8 cellular contexts compared by ENCODE assay signal in genomic region chr3:57227204-57227929, GRCh38. TPM values are rescaled to one million over a fixed set of nuclear protein-coding genes. Genes with fewer than 3 reads are reported as not detected.
DNase-seq lines count a peak whose midpoint lies in the region; ATAC-seq and TF ChIP-seq lines count a peak whose summit lies in the region.

Gene APPL1, plus strand, starts transcription at chr3:57227729. Its CDS starts 155 bp downstream, at chr3:57227884.

- ATAC-seq in GM21723 (IDR thresholded peaks at IDR 0.05; ENCODE audit: unreplicated experiment): peak; percentile 87
- ATAC-seq in stimulated activated naive CD8-positive, alpha-beta T cell treated with anti-CD3 and anti-CD28 coated beads, Interleukin-15, Interleukin-2, amounts not matched to agents 100 U/mL and 50 U/mL, for 24 hours: peak; percentile 97

- DNase-seq in Daoy (ENCODE audit: low read depth) (peak; percentile 93), KBM-7 (peak; percentile 92), fibroblast of the aortic adventitia (ENCODE audit: low read depth) (peak; percentile 83)
- DNase-seq in activated effector memory CD4-positive, alpha-beta T cell treated with anti-CD3 and anti-CD28 coated beads, Interleukin-2, amount 50 U/mL, for 16 hours: peak; percentile 95
- peak; percentile 94 for DNase-seq in stimulated activated naive CD8-positive, alpha-beta T cell treated with anti-CD3 and anti-CD28 coated beads, Interleukin-15, Interleukin-2, amounts not matched to agents 100 U/mL and 50 U/mL, for 24 hours

- H3K9me3 Mint-ChIP-seq in nephron: no peaks in the 10 kb centered on the region

- peak within 1 kb of the TSS; percentile 98 to 99 (median 98) for H3K27ac Mint-ChIP-seq in nephron

- H3K36me3 Mint-ChIP-seq in nephron (ENCODE audit: low read depth): no peaks in the 10 kb centered on the region

- peak within 1 kb of the TSS; percentile 92 to 97 (median 96) for H3K4me3 Mint-ChIP-seq in nephron

- in situ Hi-C loops in KBM-7 (cut with MboI; ENCODE audit: low pct_unique_long_range_greater_than_20kb, low sequenced_read_pairs): no loop called here

- no peaks in the 10 kb centered on the region for H3K27me3 Mint-ChIP-seq in nephron (ENCODE audit: low read depth)

- peak within 1 kb of the TSS; percentile 81 for H3K4me3 ChIP-seq in fibroblast of the aortic adventitia (ENCODE audit: low read depth, low read length)

- TF ChIP-seq POLR2A in Raji (IDR thresholded peaks at IDR 0.05; ENCODE audit: insufficient read depth, low read depth, low read length): peak; percentile 92

- peaks cover 30% of the 10 kb centered on the region for H3K4me1 Mint-ChIP-seq in nephron

- TF ChIP-seq CTCF in fibroblast of the aortic adventitia (IDR thresholded peaks at IDR 0.05; ENCODE audit: insufficient read depth, low read length): no peak
- TF ChIP-seq CTCF in nephron (IDR thresholded peaks at IDR 0.05; ENCODE audit: unreplicated experiment in 3 of 3): no peak

RNA-seq across cellular contexts. Expression of gene APPL1, which starts in this region (rescaled TPM):
- 23.3 and 30.7 TPM in 2 replicates for total RNA-seq in Daoy (2014; rRNA removed; shearing (Covaris generic))
- 28.8 and 69.1 TPM in 2 replicates for total RNA-seq in fibroblast of the aortic adventitia (ENCODE audit: low replicate concordance)

Comparison
In these comparisons a context has a peak if more than half of its experiments do, and no peak if none do; other contexts are left out.
1. Peak in every context shown above with its lines: DNase-seq, ATAC-seq and H3K4me3 ChIP-seq.